ENCODE assay signal across 15 cellular contexts in the genomic region with DNA sequence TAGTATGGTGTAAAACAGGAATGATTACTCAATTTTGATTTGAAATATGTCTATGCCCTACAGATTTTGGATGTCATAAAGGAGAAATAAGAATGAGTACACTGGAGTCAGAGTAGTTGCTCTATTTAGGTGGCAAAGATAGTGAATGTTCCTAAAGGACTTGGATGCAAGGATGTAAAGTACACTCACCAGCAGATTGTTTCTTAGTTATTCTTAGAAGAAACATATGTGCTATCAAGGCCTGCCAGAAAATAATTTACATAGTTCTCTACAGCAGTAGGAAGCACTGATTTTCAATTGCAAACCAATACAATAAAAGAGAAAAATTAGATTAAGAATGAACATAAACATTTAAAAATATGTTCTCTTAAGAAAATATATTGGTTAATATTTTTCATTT.
DNase-seq lines count a peak whose midpoint lies in the region; ATAC-seq and TF ChIP-seq lines count a peak whose summit lies in the region.
"Had no signal": no experiment of that assay in that cellular context is flagged by ENCODE, and none has a peak within 500 bp of the region (broad histone marks: within the 10 kb centered on the region; RNA-seq: fewer than 3 reads in every experiment).

No MANE protein-coding gene starts in this region.

- DNase-seq in DMS 273 (lab: John Stamatoyannopoulos, UW; ENCODE audit: unreplicated experiment) (peak; percentile 16), DMS 273 treated with DMSO at 0.1 percent for 48 hours (lab: John Stamatoyannopoulos, UW) (no peak), middle frontal gyrus (ENCODE audit: extremely low spot score, low spot score) (peak; percentile 39), superior temporal gyrus (ENCODE audit: extremely low spot score) (peak; percentile 69), NCI-H1436 (lab: John Stamatoyannopoulos, UW) (no peak), WTC11 (ENCODE audit: low spot score) (no peak)
- DNase-seq: AML-193; Caco-2; Calu3; CD4-positive, alpha-beta T cell; CD8-positive, alpha-beta T cell; DMS79 treated with DMSO at 0.1 percent for 48 hours; GF-D8 had no signal

- H3K27ac Mint-ChIP-seq in WTC11: no peak overlapping the region
- H3K27ac Mint-ChIP-seq: B cell; CD4-positive, alpha-beta T cell; CD8-positive, alpha-beta T cell had no signal

- CTCF ChIA-PET in WTC11 (lab: Charles Lee): no interaction called here

- no peak for ATAC-seq in WTC11
- ATAC-seq: A549; CD8-positive, alpha-beta T cell had no signal

- no peaks in the 10 kb centered on the region for H3K4me1 Mint-ChIP-seq in WTC11
- H3K4me1 Mint-ChIP-seq: B cell had no signal

- POLR2A ChIA-PET in WTC11 (lab: Charles Lee): no interaction called here

- H3K27me3 Mint-ChIP-seq in WTC11 (ENCODE audit: low read depth): no peaks in the 10 kb centered on the region
- H3K27me3 Mint-ChIP-seq: B cell; CD4-positive, alpha-beta T cell had no signal

- no peak overlapping the region for H3K4me3 Mint-ChIP-seq in WTC11
- H3K4me3 Mint-ChIP-seq: B cell; CD4-positive, alpha-beta T cell; CD8-positive, alpha-beta T cell had no signal

- no peak for TF ChIP-seq CTCF in WTC11 (IDR thresholded peaks at IDR 0.05)

- peaks cover 5% of the 10 kb centered on the region; the same call in 1 of the 2 replicates for H3K9me3 Mint-ChIP-seq in WTC11
- H3K9me3 Mint-ChIP-seq: CD4-positive, alpha-beta T cell; CD8-positive, alpha-beta T cell had no signal

- H3K36me3 Mint-ChIP-seq in WTC11: no peaks in the 10 kb centered on the region
- H3K36me3 Mint-ChIP-seq: CD8-positive, alpha-beta T cell had no signal

TF ChIP-seq in WTC11, 78 proteins besides CTCF, POLR2A, EP300 and RAD21:
- TF ChIP-seq RORB (CRISPR knock-in tag; IDR thresholded peaks at IDR 0.05) (no peak), TEAD4 (CRISPR knock-in tag; IDR thresholded peaks at IDR 0.05) (no peak), FOXK1 (CRISPR knock-in tag; IDR thresholded peaks at IDR 0.05) (no peak), IRF2 (CRISPR knock-in tag; IDR thresholded peaks at IDR 0.05; ENCODE audit: borderline replicate concordance, low read depth) (no peak), GRHL2 (CRISPR knock-in tag; IDR thresholded peaks at IDR 0.05; ENCODE audit: insufficient replicate concordance, severe bottlenecking) (no peak)
- TF ChIP-seq, protein P1, sequence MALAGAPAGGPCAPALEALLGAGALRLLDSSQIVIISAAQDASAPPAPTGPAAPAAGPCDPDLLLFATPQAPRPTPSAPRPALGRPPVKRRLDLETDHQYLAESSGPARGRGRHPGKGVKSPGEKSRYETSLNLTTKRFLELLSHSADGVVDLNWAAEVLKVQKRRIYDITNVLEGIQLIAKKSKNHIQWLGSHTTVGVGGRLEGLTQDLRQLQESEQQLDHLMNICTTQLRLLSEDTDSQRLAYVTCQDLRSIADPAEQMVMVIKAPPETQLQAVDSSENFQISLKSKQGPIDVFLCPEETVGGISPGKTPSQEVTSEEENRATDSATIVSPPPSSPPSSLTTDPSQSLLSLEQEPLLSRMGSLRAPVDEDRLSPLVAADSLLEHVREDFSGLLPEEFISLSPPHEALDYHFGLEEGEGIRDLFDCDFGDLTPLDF (CRISPR knock-in tag; IDR thresholded peaks at IDR 0.05): no peak
- TF ChIP-seq, protein P2, sequence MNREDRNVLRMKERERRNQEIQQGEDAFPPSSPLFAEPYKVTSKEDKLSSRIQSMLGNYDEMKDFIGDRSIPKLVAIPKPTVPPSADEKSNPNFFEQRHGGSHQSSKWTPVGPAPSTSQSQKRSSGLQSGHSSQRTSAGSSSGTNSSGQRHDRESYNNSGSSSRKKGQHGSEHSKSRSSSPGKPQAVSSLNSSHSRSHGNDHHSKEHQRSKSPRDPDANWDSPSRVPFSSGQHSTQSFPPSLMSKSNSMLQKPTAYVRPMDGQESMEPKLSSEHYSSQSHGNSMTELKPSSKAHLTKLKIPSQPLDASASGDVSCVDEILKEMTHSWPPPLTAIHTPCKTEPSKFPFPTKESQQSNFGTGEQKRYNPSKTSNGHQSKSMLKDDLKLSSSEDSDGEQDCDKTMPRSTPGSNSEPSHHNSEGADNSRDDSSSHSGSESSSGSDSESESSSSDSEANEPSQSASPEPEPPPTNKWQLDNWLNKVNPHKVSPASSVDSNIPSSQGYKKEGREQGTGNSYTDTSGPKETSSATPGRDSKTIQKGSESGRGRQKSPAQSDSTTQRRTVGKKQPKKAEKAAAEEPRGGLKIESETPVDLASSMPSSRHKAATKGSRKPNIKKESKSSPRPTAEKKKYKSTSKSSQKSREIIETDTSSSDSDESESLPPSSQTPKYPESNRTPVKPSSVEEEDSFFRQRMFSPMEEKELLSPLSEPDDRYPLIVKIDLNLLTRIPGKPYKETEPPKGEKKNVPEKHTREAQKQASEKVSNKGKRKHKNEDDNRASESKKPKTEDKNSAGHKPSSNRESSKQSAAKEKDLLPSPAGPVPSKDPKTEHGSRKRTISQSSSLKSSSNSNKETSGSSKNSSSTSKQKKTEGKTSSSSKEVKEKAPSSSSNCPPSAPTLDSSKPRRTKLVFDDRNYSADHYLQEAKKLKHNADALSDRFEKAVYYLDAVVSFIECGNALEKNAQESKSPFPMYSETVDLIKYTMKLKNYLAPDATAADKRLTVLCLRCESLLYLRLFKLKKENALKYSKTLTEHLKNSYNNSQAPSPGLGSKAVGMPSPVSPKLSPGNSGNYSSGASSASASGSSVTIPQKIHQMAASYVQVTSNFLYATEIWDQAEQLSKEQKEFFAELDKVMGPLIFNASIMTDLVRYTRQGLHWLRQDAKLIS (CRISPR knock-in tag; IDR thresholded peaks at IDR 0.05; ENCODE audit: borderline replicate concordance): no peak
- TF ChIP-seq, protein P3, sequence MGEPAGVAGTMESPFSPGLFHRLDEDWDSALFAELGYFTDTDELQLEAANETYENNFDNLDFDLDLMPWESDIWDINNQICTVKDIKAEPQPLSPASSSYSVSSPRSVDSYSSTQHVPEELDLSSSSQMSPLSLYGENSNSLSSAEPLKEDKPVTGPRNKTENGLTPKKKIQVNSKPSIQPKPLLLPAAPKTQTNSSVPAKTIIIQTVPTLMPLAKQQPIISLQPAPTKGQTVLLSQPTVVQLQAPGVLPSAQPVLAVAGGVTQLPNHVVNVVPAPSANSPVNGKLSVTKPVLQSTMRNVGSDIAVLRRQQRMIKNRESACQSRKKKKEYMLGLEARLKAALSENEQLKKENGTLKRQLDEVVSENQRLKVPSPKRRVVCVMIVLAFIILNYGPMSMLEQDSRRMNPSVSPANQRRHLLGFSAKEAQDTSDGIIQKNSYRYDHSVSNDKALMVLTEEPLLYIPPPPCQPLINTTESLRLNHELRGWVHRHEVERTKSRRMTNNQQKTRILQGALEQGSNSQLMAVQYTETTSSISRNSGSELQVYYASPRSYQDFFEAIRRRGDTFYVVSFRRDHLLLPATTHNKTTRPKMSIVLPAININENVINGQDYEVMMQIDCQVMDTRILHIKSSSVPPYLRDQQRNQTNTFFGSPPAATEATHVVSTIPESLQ (CRISPR knock-in tag; IDR thresholded peaks at IDR 0.05): no peak
TF ChIP-seq in WTC11: peak in this region for 0.

Comparison
In these comparisons a context has a peak if more than half of its experiments do, and no peak if none do; other contexts are left out.
1. DNase-seq: peak in DMS 273 (single experiment), middle frontal gyrus (single experiment) and superior temporal gyrus (single experiment); none in DMS 273 treated with DMSO at 0.1 percent for 48 hours (single experiment), NCI-H1436 (single experiment) and WTC11 (single experiment).